Comparison of ENCODE assay signal across 9 cellular contexts in genomic region chr4:6732441-6733357, GRCh38. TPM values are rescaled to one million over a fixed set of nuclear protein-coding genes. Genes with fewer than 3 reads are reported as not detected.
DNase-seq lines count a peak whose midpoint lies in the region; ATAC-seq, FAIRE-seq and TF ChIP-seq lines count a peak whose summit lies in the region.
"Had no signal": no experiment of that assay in that cellular context is flagged by ENCODE, and none has a peak within 500 bp of the region (broad histone marks: within the 10 kb centered on the region; RNA-seq: fewer than 3 reads in every experiment).

No MANE protein-coding gene starts in this region.

- in situ Hi-C loops in GM12878 (cut with MboI), result no loop called here

- H3K27me3 ChIP-seq in GM12878 (replicated peaks in 1 of 2; ENCODE audit: control insufficient read depth in 2 of 2, insufficient read depth in 2 of 2, low read length in 1 of 2), result no peaks in the 10 kb centered on the region; a peak in 1 of 4 replicates
- no peaks in the 10 kb centered on the region for H3K27me3 ChIP-seq in testis
- no peaks in the 10 kb centered on the region for H3K27me3 ChIP-seq in effector memory CD4-positive, alpha-beta T cell (replicated peaks; ENCODE audit: control insufficient read depth, insufficient read depth, low read length, poor library complexity, severe bottlenecking)
- no peaks in the 10 kb centered on the region for H3K27me3 ChIP-seq in spleen (replicated peaks in 1 of 7)
- H3K27me3 ChIP-seq in WERI-Rb-1 (ENCODE audit: insufficient read depth, low read depth, severe bottlenecking), result no peaks in the 10 kb centered on the region

- H3K79me2 ChIP-seq in GM12878 (ENCODE audit: control insufficient read depth, insufficient read depth, low read length), result no peaks in the 10 kb centered on the region

- no peak for TF ChIP-seq EP300 in GM12878 (IDR thresholded peaks at IDR 0.05; ENCODE audit: borderline replicate concordance in 1 of 2, control insufficient read depth in 1 of 2, low read depth in 2 of 2, low read length in 2 of 2)

- H3K4me2 ChIP-seq in GM12878 (ENCODE audit: control insufficient read depth, insufficient read depth), result no peak overlapping the region

- intact Hi-C loops in GM12878 (cut with micrococcal nuclease; ENCODE audit: unreplicated experiment) (no loop called here), kidney (cut with DNase I) (no loop called here), testis (cut with DNase I; ENCODE audit: low total_unique reads) (no loop called here), spleen (cut with DNase I; ENCODE audit: low total_unique reads) (no loop called here)

- POLR2A ChIA-PET in GM12878 (lab: Charles Lee), result no interaction called here

- RAD21 ChIA-PET in GM12878 (lab: Charles Lee; ENCODE audit: unreplicated experiment), result no interaction called here

- H3K36me3 ChIP-seq in GM12878 (ENCODE audit: control insufficient read depth in 2 of 2, insufficient read depth in 2 of 2, low read length in 1 of 2) (no peaks in the 10 kb centered on the region), kidney (ENCODE audit: control insufficient read depth in 1 of 2, insufficient read depth in 2 of 2, low read length in 2 of 2) (no peaks in the 10 kb centered on the region), testis (ENCODE audit: low read depth, missing control alignments) (no peaks in the 10 kb centered on the region), spleen (no peaks in the 10 kb centered on the region), WERI-Rb-1 (no peaks in the 10 kb centered on the region)
- H3K36me3 ChIP-seq in effector memory CD4-positive, alpha-beta T cell (ENCODE audit: control insufficient read depth, insufficient read depth, low read length), result no peaks in the 10 kb centered on the region

- CTCF ChIA-PET in GM12878 (lab: Yijun Ruan, JAX), result no interaction called here

- H3K9me3 ChIP-seq in GM12878 (replicated peaks; ENCODE audit: control insufficient read depth, insufficient read depth, low read length), result no peaks in the 10 kb centered on the region
- no peaks in the 10 kb centered on the region for H3K9me3 ChIP-seq in kidney (ENCODE audit: control insufficient read depth in 1 of 2, low read length in 2 of 2)
- no peaks in the 10 kb centered on the region for H3K9me3 ChIP-seq in testis
- H3K9me3 ChIP-seq in effector memory CD4-positive, alpha-beta T cell (ENCODE audit: control insufficient read depth, low read length), result no peaks in the 10 kb centered on the region
- H3K9me3 ChIP-seq in spleen, result no peaks in the 10 kb centered on the region
- no peaks in the 10 kb centered on the region for H3K9me3 ChIP-seq in WERI-Rb-1 (ENCODE audit: severe bottlenecking)

- H3K9ac ChIP-seq in GM12878 (ENCODE audit: control insufficient read depth, insufficient read depth, low read length), result no peak overlapping the region
- no peak overlapping the region for H3K9ac ChIP-seq in kidney (ENCODE audit: low read length in 2 of 2)

- no peak for TF ChIP-seq POLR2A in GM12878 (IDR thresholded peaks at IDR 0.05; ENCODE audit: low read depth, low read length)
- no peak for TF ChIP-seq POLR2A in testis (IDR thresholded peaks at IDR 0.05)
- TF ChIP-seq POLR2A in spleen (IDR thresholded peaks at IDR 0.05), result no peak

- no peak for TF ChIP-seq RAD21 in GM12878 (IDR thresholded peaks at IDR 0.05; ENCODE audit: insufficient read depth, low read depth, low read length)

- DNase-seq in HK-2 (ENCODE audit: unreplicated experiment) (peak; percentile 56), GM12878 (ENCODE audit: low read depth, low spot score) (no peak), kidney (peak; percentile 85), testis (peak; percentile 86), spleen (no peak), ureter (ENCODE audit: low spot score) (no peak), WERI-Rb-1 (no peak)
- no peak for DNase-seq in effector memory CD4-positive, alpha-beta T cell

- H4K20me1 ChIP-seq in GM12878 (ENCODE audit: control insufficient read depth, insufficient read depth), result no peaks in the 10 kb centered on the region

- WGBS in GM12878 (ENCODE audit: insufficient coverage, insufficient replicate concordance, low lambda C conversion rate, missing lambda C conversion rate), result 46% methylated on average over 21 of the region's 21 CpGs
- WGBS in testis, 2 donors, result 61 to 79% methylated on average over 15 to 21 of the region's 21 CpGs
- 73 to 79% (median 77%) methylated on average over 9 to 21 of the region's 21 CpGs for WGBS in spleen, 5 donors

- no peak for ATAC-seq in GM12878

- H3K27ac ChIP-seq in GM12878 (ENCODE audit: control insufficient read depth, insufficient read depth), result no peak overlapping the region
- H3K27ac ChIP-seq in kidney (ENCODE audit: low read depth in 2 of 2, low read length in 2 of 2), result no peak overlapping the region
- peak overlapping the region; percentile 1 to 83 for H3K27ac ChIP-seq in testis
- no peak overlapping the region for H3K27ac ChIP-seq in effector memory CD4-positive, alpha-beta T cell (ENCODE audit: insufficient read depth, low read length, poor library complexity, severe bottlenecking)
- H3K27ac ChIP-seq in spleen, result no peak overlapping the region
- no peak overlapping the region for H3K27ac ChIP-seq in WERI-Rb-1

- H3K4me3 ChIP-seq in GM12878 (no peak overlapping the region), kidney (ENCODE audit: low read length in 2 of 2) (no peak overlapping the region), testis (no peak overlapping the region), spleen (no peak overlapping the region), WERI-Rb-1 (ENCODE audit: low read depth, low read length) (no peak overlapping the region)
- no peak overlapping the region for H3K4me3 ChIP-seq in effector memory CD4-positive, alpha-beta T cell (ENCODE audit: insufficient read depth, low read depth, low read length, poor library complexity, severe bottlenecking)
- H3K4me3 ChIP-seq: skin epidermis had no signal

- no peak for FAIRE-seq in GM12878 (lab: Jason Lieb, UNC)
- no peak for FAIRE-seq in kidney (lab: Jason Lieb, UNC)

- no TSS peak for BruUV-seq in GM12878 (replicated peaks; lab: Mats Ljungman, UMichigan)

- H3K4me1 ChIP-seq in GM12878 (ENCODE audit: control insufficient read depth, insufficient read depth, low read length) (no peaks in the 10 kb centered on the region), kidney (ENCODE audit: control insufficient read depth in 1 of 2, insufficient read depth in 1 of 2, low read depth in 1 of 2, low read length in 2 of 2) (no peaks in the 10 kb centered on the region), testis (peaks cover 34% of the 10 kb centered on the region), spleen (peaks cover 0 to 7% (median 3%) of the 10 kb centered on the region in 6 donors)
- no peaks in the 10 kb centered on the region for H3K4me1 ChIP-seq in effector memory CD4-positive, alpha-beta T cell (ENCODE audit: control insufficient read depth, insufficient read depth, low read length, poor library complexity, severe bottlenecking)

- SMC1A ChIA-PET in GM12878 (lab: Charles Lee; ENCODE audit: uncharacterized antibody, unreplicated experiment), result no interaction called here

- TF ChIP-seq CTCF in GM12878 (IDR thresholded peaks at IDR 0.05 in 2 of 3, conservative IDR thresholded peaks at IDR 0.05 in 1 of 3; ENCODE audit: control insufficient read depth in 2 of 3, extremely low read depth in 1 of 3, insufficient read depth in 1 of 3, low read depth in 3 of 3, low read length in 3 of 3) (no peak), kidney (IDR thresholded peaks at IDR 0.05; ENCODE audit: borderline replicate concordance, extremely low read depth, insufficient read depth) (no peak), testis (IDR thresholded peaks at IDR 0.05) (no peak), spleen (IDR thresholded peaks at IDR 0.05 in 8 of 11, conservative IDR thresholded peaks at IDR 0.05 in 3 of 11) (no peak), WERI-Rb-1 (IDR thresholded peaks at IDR 0.05; ENCODE audit: low read depth, low read length) (no peak)

- no peak overlapping the region for H2AFZ ChIP-seq in GM12878 (ENCODE audit: control insufficient read depth, low read depth, low read length)

RNA-seq across cellular contexts. Expression of gene BLOC1S4, which starts 16.7 kb away (rescaled TPM):
- total RNA-seq in GM12878 (2013; cell fraction: nucleolus; rRNA removed), result 5.3 and 5.7 TPM in 2 replicates
- total RNA-seq in GM12878 (2014; rRNA removed), result 19.9 and 23.8 TPM in 2 replicates
- total RNA-seq in GM12878 (2014; rRNA removed; fragmentation: Illumina TruSeq; extraction: Trizol), result 5.8 and 6.9 TPM in 2 replicates
- total RNA-seq in GM12878 (2021), result 18.0 and 20.4 TPM in 2 replicates
- 5.2 TPM for polyA plus RNA-seq in GM12878 (2011; ENCODE audit: low read depth)
- 9.8 and 11.5 TPM in 2 replicates for polyA plus RNA-seq in GM12878 (2011; rRNA removed)
- polyA plus RNA-seq in GM12878 (2011; cell fraction: cytosol; rRNA removed), result 11.7 and 17.3 TPM in 2 replicates
- 12.7 and 15.0 TPM in 2 replicates for polyA plus RNA-seq in GM12878 (2011; cell fraction: nucleus; rRNA removed)
- polyA plus RNA-seq in GM12878 (2012), result 11.9 and 12.5 TPM in 2 replicates
- polyA plus RNA-seq in GM12878 (2014; fragmentation: Illumina TruSeq; extraction: Trizol), result 4.2 and 7.5 TPM in 2 replicates
- 1 to 10 TPM; 2.7 to 6.3 TPM for polyA plus RNA-seq in GM12878 (2014; fragmentation: Nextera tagmentation; extraction: Ambion mirVana)
- polyA plus RNA-seq in GM12878 (2014; rRNA removed), result 20.8 and 21.2 TPM in 2 replicates
- 10 to 100 TPM in 1 of 2 experiments, 1 to 10 TPM in 1; 3.0 to 21.1 TPM for polyA plus RNA-seq in GM12878 (2016; fragmentation: Nextera tagmentation; extraction: Ambion mirVana)
- 4.9 and 8.0 TPM in 2 replicates for polyA minus RNA-seq in GM12878 (2011; rRNA and poly(A)+ RNA removed)
- polyA minus RNA-seq in GM12878 (2011; cell fraction: cytosol; rRNA and poly(A)+ RNA removed), result 4.1 and 5.5 TPM in 2 replicates
- 6.3 and 14.2 TPM in 2 replicates for polyA minus RNA-seq in GM12878 (2011; cell fraction: nucleus; rRNA and poly(A)+ RNA removed)
- 14.2 TPM for total RNA-seq in kidney
- 12.3 TPM for polyA plus RNA-seq in kidney (ENCODE audit: insufficient read depth, low read depth, low replicate concordance)
- 10 to 100 TPM; 21.3 to 27.3 TPM for total RNA-seq in testis
- 10.2 TPM for polyA plus RNA-seq in testis (ENCODE audit: insufficient read depth, low read depth, low replicate concordance)
- total RNA-seq in spleen, result 10 to 100 TPM; 13.4 to 24.2 (median 16.7) TPM
- polyA plus RNA-seq in spleen, result 10 to 100 TPM; 19.6 to 22.8 (median 20.3) TPM
- total RNA-seq in ureter, result 14.6 TPM

RNA-seq across cellular contexts. Expression of gene MRFAP1L1, which starts 23.0 kb away (rescaled TPM):
- total RNA-seq in GM12878 (2013; cell fraction: nucleolus; rRNA removed), result 29.8 and 30.0 TPM in 2 replicates
- 41.3 and 52.4 TPM in 2 replicates for total RNA-seq in GM12878 (2014; rRNA removed)
- 61.3 and 65.8 TPM in 2 replicates for total RNA-seq in GM12878 (2014; rRNA removed; fragmentation: Illumina TruSeq; extraction: Trizol)
- total RNA-seq in GM12878 (2021), result 44.0 and 44.2 TPM in 2 replicates
- 27.4 TPM for polyA plus RNA-seq in GM12878 (2011; ENCODE audit: low read depth)
- polyA plus RNA-seq in GM12878 (2011; rRNA removed), result 85.1 and 117 TPM in 2 replicates
- 29.5 and 33.3 TPM in 2 replicates for polyA plus RNA-seq in GM12878 (2011; cell fraction: cytosol; rRNA removed)
- 43.6 and 56.6 TPM in 2 replicates for polyA plus RNA-seq in GM12878 (2011; cell fraction: nucleus; rRNA removed)
- polyA plus RNA-seq in GM12878 (2012), result 36.0 and 41.9 TPM in 2 replicates
- 61.1 and 67.8 TPM in 2 replicates for polyA plus RNA-seq in GM12878 (2014; fragmentation: Illumina TruSeq; extraction: Trizol)
- polyA plus RNA-seq in GM12878 (2014; fragmentation: Nextera tagmentation; extraction: Ambion mirVana), result 10 to 100 TPM; 30.6 to 34.5 TPM
- polyA plus RNA-seq in GM12878 (2014; rRNA removed), result 51.3 and 58.7 TPM in 2 replicates
- polyA plus RNA-seq in GM12878 (2016; fragmentation: Nextera tagmentation; extraction: Ambion mirVana), result 10 to 100 TPM; 52.2 to 53.6 TPM
- polyA minus RNA-seq in GM12878 (2011; rRNA and poly(A)+ RNA removed), result 20.3 and 23.2 TPM in 2 replicates
- polyA minus RNA-seq in GM12878 (2011; cell fraction: cytosol; rRNA and poly(A)+ RNA removed), result 9.1 and 12.2 TPM in 2 replicates
- polyA minus RNA-seq in GM12878 (2011; cell fraction: nucleus; rRNA and poly(A)+ RNA removed), result 15.6 and 21.7 TPM in 2 replicates
- 57.1 TPM for total RNA-seq in kidney
- polyA plus RNA-seq in kidney (ENCODE audit: insufficient read depth, low read depth, low replicate concordance), result 69.1 TPM
- 10 to 100 TPM; 40.8 to 60.5 TPM for total RNA-seq in testis
- polyA plus RNA-seq in testis (ENCODE audit: insufficient read depth, low read depth, low replicate concordance), result 42.9 TPM
- total RNA-seq in spleen, result 10 to 100 TPM; 45.6 to 96.9 (median 57.1) TPM
- 10 to 100 TPM; 50.6 to 74.2 (median 67.7) TPM for polyA plus RNA-seq in spleen
- 52.5 TPM for total RNA-seq in ureter

RNA-seq across cellular contexts. Expression of gene S100P, which starts 39.0 kb away (rescaled TPM):
- total RNA-seq in GM12878 (2013; cell fraction: nucleolus; rRNA removed), result not detected in 2 replicates
- total RNA-seq in GM12878 (2014; rRNA removed) (not detected in 2 replicates), GM12878 (2014; rRNA removed; fragmentation: Illumina TruSeq; extraction: Trizol) (not detected in 2 replicates), GM12878 (2021) (0.37 and 0.90 TPM in 2 replicates), kidney (not detected), testis (1 to 10 TPM in 1 of 2 donors, under 1 TPM in 1; 0.19 to 2.1 TPM), spleen (100 to 1,000 TPM in 2 of 7 donors, 10 to 100 TPM in 5; 17.1 to 162 (median 34.9) TPM), ureter (2,292 TPM)
- not detected for polyA plus RNA-seq in GM12878 (2011; ENCODE audit: low read depth)
- polyA plus RNA-seq in GM12878 (2011; rRNA removed) (not detected in 2 replicates), GM12878 (2014; fragmentation: Illumina TruSeq; extraction: Trizol) (not detected in 2 replicates), GM12878 (2014; fragmentation: Nextera tagmentation; extraction: Ambion mirVana) (not detected), GM12878 (2014; rRNA removed) (not detected in 2 replicates), GM12878 (2016; fragmentation: Nextera tagmentation; extraction: Ambion mirVana) (not detected), kidney (ENCODE audit: insufficient read depth, low read depth, low replicate concordance) (not detected), testis (ENCODE audit: insufficient read depth, low read depth, low replicate concordance) (3.5 TPM), spleen (10 to 100 TPM in 1 of 3 donors, 1 to 10 TPM in 2; 3.5 to 15.3 (median 8.8) TPM)
- polyA plus RNA-seq in GM12878 (2011; cell fraction: cytosol; rRNA removed), result not detected in 2 replicates
- polyA plus RNA-seq in GM12878 (2011; cell fraction: nucleus; rRNA removed), result not detected in 2 replicates
- polyA plus RNA-seq in GM12878 (2012), result not detected in 2 replicates
- not detected in 2 replicates for polyA minus RNA-seq in GM12878 (2011; rRNA and poly(A)+ RNA removed)
- 14.4 and 27.8 TPM in 2 replicates for polyA minus RNA-seq in GM12878 (2011; cell fraction: cytosol; rRNA and poly(A)+ RNA removed)
- 3.7 and 12.0 TPM in 2 replicates for polyA minus RNA-seq in GM12878 (2011; cell fraction: nucleus; rRNA and poly(A)+ RNA removed)

RNA-seq across cellular contexts. Expression of gene KIAA0232, which starts 49.8 kb away (rescaled TPM):
- total RNA-seq in GM12878 (2013; cell fraction: nucleolus; rRNA removed), result 48.3 and 49.2 TPM in 2 replicates
- total RNA-seq in GM12878 (2014; rRNA removed) (8.0 and 9.4 TPM in 2 replicates), GM12878 (2014; rRNA removed; fragmentation: Illumina TruSeq; extraction: Trizol) (11.6 and 11.8 TPM in 2 replicates), GM12878 (2021) (12.1 and 12.2 TPM in 2 replicates), kidney (39.9 TPM), testis (10 to 100 TPM; 47.9 to 48.0 TPM), spleen (10 to 100 TPM; 28.0 to 50.6 (median 46.7) TPM), ureter (40.4 TPM)
- polyA plus RNA-seq in GM12878 (2011; ENCODE audit: low read depth), result 4.3 TPM
- polyA plus RNA-seq in GM12878 (2011; rRNA removed) (15.0 and 19.2 TPM in 2 replicates), GM12878 (2014; fragmentation: Illumina TruSeq; extraction: Trizol) (11.4 and 13.5 TPM in 2 replicates), GM12878 (2014; fragmentation: Nextera tagmentation; extraction: Ambion mirVana) (1 to 10 TPM; 2.8 to 3.1 TPM), GM12878 (2014; rRNA removed) (7.4 and 9.2 TPM in 2 replicates), GM12878 (2016; fragmentation: Nextera tagmentation; extraction: Ambion mirVana) (10 to 100 TPM; 10.1 to 15.1 TPM), kidney (ENCODE audit: insufficient read depth, low read depth, low replicate concordance) (14.0 TPM), testis (ENCODE audit: insufficient read depth, low read depth, low replicate concordance) (22.7 TPM), spleen (1 to 10 TPM; 3.2 to 5.9 (median 3.3) TPM)
- 7.1 and 7.7 TPM in 2 replicates for polyA plus RNA-seq in GM12878 (2011; cell fraction: cytosol; rRNA removed)
- polyA plus RNA-seq in GM12878 (2011; cell fraction: nucleus; rRNA removed), result 10.4 and 11.2 TPM in 2 replicates
- polyA plus RNA-seq in GM12878 (2012), result 6.3 TPM in 2 replicates
- polyA minus RNA-seq in GM12878 (2011; rRNA and poly(A)+ RNA removed), result 18.2 and 34.8 TPM in 2 replicates
- 6.9 and 7.4 TPM in 2 replicates for polyA minus RNA-seq in GM12878 (2011; cell fraction: cytosol; rRNA and poly(A)+ RNA removed)
- polyA minus RNA-seq in GM12878 (2011; cell fraction: nucleus; rRNA and poly(A)+ RNA removed), result 10.3 and 14.9 TPM in 2 replicates

Comparison
In these comparisons a context has a peak if more than half of its experiments do, and no peak if none do; other contexts are left out.
1. DNase-seq: peak in HK-2 (single experiment), kidney (single experiment) and testis (single experiment); none in GM12878 (single experiment), effector memory CD4-positive, alpha-beta T cell (0 of 3), spleen (single experiment), ureter (single experiment) and WERI-Rb-1 (single experiment).
2. H3K27ac ChIP-seq: peak in testis (2 of 2); none in GM12878 (single experiment), kidney (0 of 2), effector memory CD4-positive, alpha-beta T cell (single experiment), spleen (0 of 8) and WERI-Rb-1 (single experiment).
3. RNA of gene S100P, which starts 39.0 kb away (total RNA-seq): 2,292 TPM in ureter (single experiment); 17.1 to 162 TPM in spleen, 0.19 to 2.1 TPM in testis, not detected in kidney (single experiment) and 0.37 to 0.90 TPM in GM12878; every median in the first group is over 10 times any median in the second.